Comparison of ENCODE assay signal across 16 cellular contexts in the genomic region with DNA sequence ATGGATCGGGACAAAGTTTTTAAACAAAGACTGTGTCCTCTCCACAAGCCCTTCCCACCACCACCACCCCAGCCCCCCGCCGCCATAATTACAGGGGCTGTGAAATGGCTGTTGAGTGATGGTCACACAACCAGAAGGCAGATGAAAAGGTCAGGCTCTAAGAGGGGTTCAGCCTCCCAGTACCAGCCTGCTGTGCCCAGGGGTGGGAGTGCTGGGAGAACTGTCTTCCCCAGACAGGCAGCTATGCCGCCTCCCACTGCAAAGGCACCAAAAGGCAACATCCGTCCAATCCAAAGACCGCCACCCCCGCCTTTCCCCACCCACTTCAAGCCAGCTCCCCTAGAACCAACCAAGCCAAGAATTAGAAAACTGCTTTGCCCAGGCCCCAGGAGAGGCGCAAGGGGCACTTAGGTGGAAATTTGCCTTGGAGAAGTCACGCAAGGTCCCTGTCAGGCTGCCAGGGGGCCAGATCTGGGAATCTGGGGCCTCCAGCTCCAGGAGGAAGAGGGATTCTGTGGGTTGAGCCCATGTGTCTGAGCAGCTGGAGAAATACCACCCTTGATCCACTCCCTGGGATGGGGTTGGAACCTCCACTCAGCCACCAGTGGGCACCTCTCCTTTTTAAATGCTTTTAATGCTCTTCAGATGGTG. TPM values are rescaled to one million over a fixed set of nuclear protein-coding genes. Genes with fewer than 3 reads are reported as not detected.
DNase-seq lines count a peak whose midpoint lies in the region; ATAC-seq and TF ChIP-seq lines count a peak whose summit lies in the region.
"Had no signal": no experiment of that assay in that cellular context is flagged by ENCODE, and none has a peak within 500 bp of the region (broad histone marks: within the 10 kb centered on the region; RNA-seq: fewer than 3 reads in every experiment).

No MANE protein-coding gene starts in this region.

- TF ChIP-seq POLR2A in heart left ventricle (IDR thresholded peaks at IDR 0.05), result no peak

- H3K4me1 ChIP-seq in heart left ventricle (peaks cover 0 to 42% (median 21%) of the 10 kb centered on the region in 12 donors), left lung (peaks cover 0 to 40% of the 10 kb centered on the region in 2 donors), subcutaneous abdominal adipose tissue (ENCODE audit: control insufficient read depth in 5 of 5, insufficient read depth in 5 of 5, low read length in 5 of 5) (peaks cover 9 to 63% (median 44%) of the 10 kb centered on the region in 5 donors)

- H3K36me3 ChIP-seq in heart left ventricle (peaks cover 0 to 74% (median 70%) of the 10 kb centered on the region in 9 donors), left lung (peaks cover 0 to 92% of the 10 kb centered on the region in 2 donors), subcutaneous abdominal adipose tissue (ENCODE audit: control insufficient read depth in 5 of 5, insufficient read depth in 5 of 5, low read length in 5 of 5) (peaks cover 0 to 67% (median 49%) of the 10 kb centered on the region in 5 donors)

- no peak for DNase-seq in heart left ventricle
- no peak for DNase-seq in Right ventricle myocardium inferior (ENCODE audit: missing footprints)
- no peak for DNase-seq in RWPE1 (ENCODE audit: low spot score)
- peak; percentile 25 to 44 for DNase-seq in left lung
- DNase-seq in NCI-H2029 treated with DMSO at 0.1 percent for 48 hours (lab: John Stamatoyannopoulos, UW), result no peak
- DNase-seq in DMS 273 treated with DMSO at 0.1 percent for 48 hours (lab: John Stamatoyannopoulos, UW), result no peak
- DNase-seq in ureter (ENCODE audit: low spot score), result no peak
- DNase-seq: activated B cell treated with CpG ODN at 0.5 μM for 24 hours, COR-L47, MG63, nephron progenitor cell had no signal

- H3K9me3 ChIP-seq in heart left ventricle, result no peaks in the 10 kb centered on the region
- H3K9me3 ChIP-seq in left lung, result no peaks in the 10 kb centered on the region
- H3K9me3 ChIP-seq in subcutaneous abdominal adipose tissue (ENCODE audit: control insufficient read depth in 5 of 5, low read length in 5 of 5), result no peaks in the 10 kb centered on the region
- H3K9me3 ChIP-seq: MG63 had no signal

- TF ChIP-seq CTCF in heart left ventricle (IDR thresholded peaks at IDR 0.05), result no peak
- TF ChIP-seq CTCF in RWPE1 (conservative IDR thresholded peaks at IDR 0.05; ENCODE audit: low read depth), result no peak
- TF ChIP-seq CTCF in left lung (IDR thresholded peaks at IDR 0.05), result no peak

- 89 to 91% (median 90%) methylated on average over 7 to 9 of the region's 9 CpGs for WGBS in heart left ventricle, 4 donors

- CTCF ChIA-PET in RWPE1 (lab: Yijun Ruan, JAX), result interaction anchor here (0.6 to 1.7 kb wide), 4 partner anchors 14 to 1737 kb away, joined by 3 to 7 read pairs (median 3); no protein-coding TSS in a partner anchor

- ATAC-seq in heart left ventricle (no peak), Right ventricle myocardium inferior (no peak), left lung (no peak)
- ATAC-seq: esophagus mucosa had no signal

- H3K27me3 ChIP-seq in heart left ventricle (no peaks in the 10 kb centered on the region), left lung (no peaks in the 10 kb centered on the region), subcutaneous abdominal adipose tissue (ENCODE audit: control insufficient read depth in 5 of 5, insufficient read depth in 4 of 5, low read length in 5 of 5) (no peaks in the 10 kb centered on the region)
- H3K27me3 ChIP-seq: dorsolateral prefrontal cortex, MG63 had no signal

- no peak overlapping the region for H3K9ac ChIP-seq in subcutaneous abdominal adipose tissue (ENCODE audit: low read length in 5 of 5)

- H3K27ac ChIP-seq in heart left ventricle (peak overlapping the region in 9 of 12 donors; percentile 24 to 70 (median 54)), RWPE1 (peak overlapping the region; percentile 96), left lung (peak overlapping the region in 1 of 2 donors; percentile 58), subcutaneous abdominal adipose tissue (ENCODE audit: low read depth, low read length) (peak overlapping the region; percentile 23)
- H3K27ac ChIP-seq: dorsolateral prefrontal cortex had no signal

- H3K4me3 ChIP-seq in heart left ventricle (no peak overlapping the region), left lung (no peak overlapping the region), subcutaneous abdominal adipose tissue (ENCODE audit: low read depth in 1 of 5, low read length in 5 of 5) (no peak overlapping the region)
- H3K4me3 ChIP-seq: dorsolateral prefrontal cortex, MG63 had no signal

- POLR2A ChIA-PET in RWPE1 (lab: Yijun Ruan, JAX; ENCODE audit: low non-redundant PET), result interaction anchor here (1.2 kb wide), 1 partner anchor 9 kb away, joined by 3 read pairs; no protein-coding TSS in a partner anchor

- intact Hi-C loops in heart left ventricle (cut with DNase I) (no loop called here), Right ventricle myocardium inferior (cut with DNase I) (no loop called here), left lung (cut with DNase I) (no loop called here)

RNA-seq across cellular contexts. Expression of a gene that starts 14.4 kb away (rescaled TPM):
- total RNA-seq in heart left ventricle, result 10 to 100 TPM; 20.0 to 62.4 (median 29.0) TPM
- polyA plus RNA-seq in heart left ventricle, result 10 to 100 TPM; 33.4 to 58.0 TPM
- total RNA-seq in Right ventricle myocardium inferior, result 32.7 TPM
- total RNA-seq in left lung, result 10 to 100 TPM; 74.0 to 96.0 TPM
- total RNA-seq in ureter, result 43.6 TPM

RNA-seq across cellular contexts. Expression of a gene that starts 27.7 kb away (rescaled TPM):
- total RNA-seq in heart left ventricle (not detected), Right ventricle myocardium inferior (not detected), left lung (not detected), ureter (not detected)
- not detected for polyA plus RNA-seq in heart left ventricle
- total RNA-seq: activated B cell treated with CpG ODN at 0.5 μM for 24 hours, esophagus mucosa, glomerular endothelial cell, RPMI7951 had no signal

RNA-seq across cellular contexts. Expression of a gene that starts 56.8 kb away (rescaled TPM):
- total RNA-seq in heart left ventricle, result 10 to 100 TPM in 8 of 9 donors, 1 to 10 TPM in 1; 9.8 to 25.1 (median 13.4) TPM
- 10 to 100 TPM; 10.9 to 29.4 TPM for polyA plus RNA-seq in heart left ventricle
- total RNA-seq in Right ventricle myocardium inferior, result 15.9 TPM
- total RNA-seq in left lung, result 10 to 100 TPM; 35.8 to 38.2 TPM
- total RNA-seq in ureter, result 70.1 TPM

RNA-seq across cellular contexts. Expression of a gene that starts 57.0 kb away (rescaled TPM):
- total RNA-seq in heart left ventricle, result 10 to 100 TPM in 8 of 9 donors, 1 to 10 TPM in 1; 9.6 to 14.6 (median 12.4) TPM
- polyA plus RNA-seq in heart left ventricle, result 10 to 100 TPM in 1 of 2 donors, 1 to 10 TPM in 1; 8.7 to 17.2 TPM
- 13.8 TPM for total RNA-seq in Right ventricle myocardium inferior
- total RNA-seq in left lung, result 1 to 10 TPM; 8.8 to 9.8 TPM
- total RNA-seq in ureter, result 7.2 TPM

Comparison
In these comparisons a context has a peak if more than half of its experiments do, and no peak if none do; other contexts are left out.
1. DNase-seq: peak in left lung (2 of 2); none in heart left ventricle (0 of 5), Right ventricle myocardium inferior (single experiment), RWPE1 (single experiment), NCI-H2029 treated with DMSO at 0.1 percent for 48 hours (single experiment), DMS 273 treated with DMSO at 0.1 percent for 48 hours (single experiment) and ureter (single experiment).